Comparison of ENCODE assay signal across 1 cellular context in the genomic region with DNA sequence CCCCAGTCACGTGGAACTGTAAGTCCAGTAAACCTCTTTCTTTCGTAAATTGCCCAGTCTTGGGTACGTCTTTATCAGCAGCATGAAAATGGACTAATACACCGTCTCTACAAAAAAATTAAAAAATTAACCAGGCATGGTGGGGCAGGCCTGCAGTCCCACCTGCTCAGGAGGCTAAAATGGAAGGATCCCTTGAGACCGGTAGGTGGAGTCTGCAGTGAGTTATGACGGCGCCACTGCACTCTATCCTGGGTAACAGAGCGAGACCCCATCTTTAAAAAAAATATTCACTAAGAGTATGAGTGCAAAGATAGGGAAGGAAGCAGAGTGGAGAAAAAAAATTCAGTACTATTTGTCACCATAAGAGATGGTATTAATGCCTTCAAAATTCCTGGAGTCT.
TF ChIP-seq lines count a peak whose summit lies in the region.

No MANE protein-coding gene starts in this region.

TF ChIP-seq in WTC11, 78 proteins besides CTCF, POLR2A, EP300 and RAD21 (continued from another document):
- TF ChIP-seq FOXJ3 (CRISPR knock-in tag; IDR thresholded peaks at IDR 0.05; ENCODE audit: borderline replicate concordance): no peak
- TF ChIP-seq JAZF1 (CRISPR knock-in tag; IDR thresholded peaks at IDR 0.05): no peak
- no peak for TF ChIP-seq SMAD4 (CRISPR knock-in tag; IDR thresholded peaks at IDR 0.05)
- TF ChIP-seq FOXP1 (CRISPR knock-in tag; IDR thresholded peaks at IDR 0.05; ENCODE audit: borderline replicate concordance): no peak
- no peak for TF ChIP-seq NR3C1 (CRISPR knock-in tag; conservative IDR thresholded peaks at IDR 0.05; ENCODE audit: low read depth)
- TF ChIP-seq ZNF317 (CRISPR knock-in tag; IDR thresholded peaks at IDR 0.05; ENCODE audit: borderline replicate concordance, low read depth): no peak
- no peak for TF ChIP-seq IRF1 (CRISPR knock-in tag; IDR thresholded peaks at IDR 0.05)
- TF ChIP-seq RORB (CRISPR knock-in tag; IDR thresholded peaks at IDR 0.05): no peak
- no peak for TF ChIP-seq CBFB (CRISPR knock-in tag; IDR thresholded peaks at IDR 0.05; ENCODE audit: low read depth)
- TF ChIP-seq, protein P1, sequence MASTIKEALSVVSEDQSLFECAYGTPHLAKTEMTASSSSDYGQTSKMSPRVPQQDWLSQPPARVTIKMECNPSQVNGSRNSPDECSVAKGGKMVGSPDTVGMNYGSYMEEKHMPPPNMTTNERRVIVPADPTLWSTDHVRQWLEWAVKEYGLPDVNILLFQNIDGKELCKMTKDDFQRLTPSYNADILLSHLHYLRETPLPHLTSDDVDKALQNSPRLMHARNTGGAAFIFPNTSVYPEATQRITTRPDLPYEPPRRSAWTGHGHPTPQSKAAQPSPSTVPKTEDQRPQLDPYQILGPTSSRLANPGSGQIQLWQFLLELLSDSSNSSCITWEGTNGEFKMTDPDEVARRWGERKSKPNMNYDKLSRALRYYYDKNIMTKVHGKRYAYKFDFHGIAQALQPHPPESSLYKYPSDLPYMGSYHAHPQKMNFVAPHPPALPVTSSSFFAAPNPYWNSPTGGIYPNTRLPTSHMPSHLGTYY (CRISPR knock-in tag; IDR thresholded peaks at IDR 0.05): no peak
- TF ChIP-seq EMX1 (CRISPR knock-in tag; IDR thresholded peaks at IDR 0.05): no peak
- no peak for TF ChIP-seq ZNF232 (CRISPR knock-in tag; IDR thresholded peaks at IDR 0.05)
- TF ChIP-seq NR2C2 (CRISPR knock-in tag; IDR thresholded peaks at IDR 0.05): no peak
- no peak for TF ChIP-seq ESRRA (CRISPR knock-in tag; IDR thresholded peaks at IDR 0.05; ENCODE audit: borderline replicate concordance)
- TF ChIP-seq, protein P2, sequence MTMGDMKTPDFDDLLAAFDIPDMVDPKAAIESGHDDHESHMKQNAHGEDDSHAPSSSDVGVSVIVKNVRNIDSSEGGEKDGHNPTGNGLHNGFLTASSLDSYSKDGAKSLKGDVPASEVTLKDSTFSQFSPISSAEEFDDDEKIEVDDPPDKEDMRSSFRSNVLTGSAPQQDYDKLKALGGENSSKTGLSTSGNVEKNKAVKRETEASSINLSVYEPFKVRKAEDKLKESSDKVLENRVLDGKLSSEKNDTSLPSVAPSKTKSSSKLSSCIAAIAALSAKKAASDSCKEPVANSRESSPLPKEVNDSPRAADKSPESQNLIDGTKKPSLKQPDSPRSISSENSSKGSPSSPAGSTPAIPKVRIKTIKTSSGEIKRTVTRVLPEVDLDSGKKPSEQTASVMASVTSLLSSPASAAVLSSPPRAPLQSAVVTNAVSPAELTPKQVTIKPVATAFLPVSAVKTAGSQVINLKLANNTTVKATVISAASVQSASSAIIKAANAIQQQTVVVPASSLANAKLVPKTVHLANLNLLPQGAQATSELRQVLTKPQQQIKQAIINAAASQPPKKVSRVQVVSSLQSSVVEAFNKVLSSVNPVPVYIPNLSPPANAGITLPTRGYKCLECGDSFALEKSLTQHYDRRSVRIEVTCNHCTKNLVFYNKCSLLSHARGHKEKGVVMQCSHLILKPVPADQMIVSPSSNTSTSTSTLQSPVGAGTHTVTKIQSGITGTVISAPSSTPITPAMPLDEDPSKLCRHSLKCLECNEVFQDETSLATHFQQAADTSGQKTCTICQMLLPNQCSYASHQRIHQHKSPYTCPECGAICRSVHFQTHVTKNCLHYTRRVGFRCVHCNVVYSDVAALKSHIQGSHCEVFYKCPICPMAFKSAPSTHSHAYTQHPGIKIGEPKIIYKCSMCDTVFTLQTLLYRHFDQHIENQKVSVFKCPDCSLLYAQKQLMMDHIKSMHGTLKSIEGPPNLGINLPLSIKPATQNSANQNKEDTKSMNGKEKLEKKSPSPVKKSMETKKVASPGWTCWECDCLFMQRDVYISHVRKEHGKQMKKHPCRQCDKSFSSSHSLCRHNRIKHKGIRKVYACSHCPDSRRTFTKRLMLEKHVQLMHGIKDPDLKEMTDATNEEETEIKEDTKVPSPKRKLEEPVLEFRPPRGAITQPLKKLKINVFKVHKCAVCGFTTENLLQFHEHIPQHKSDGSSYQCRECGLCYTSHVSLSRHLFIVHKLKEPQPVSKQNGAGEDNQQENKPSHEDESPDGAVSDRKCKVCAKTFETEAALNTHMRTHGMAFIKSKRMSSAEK (CRISPR knock-in tag; IDR thresholded peaks at IDR 0.05; ENCODE audit: borderline replicate concordance): no peak
- TF ChIP-seq, protein P3, sequence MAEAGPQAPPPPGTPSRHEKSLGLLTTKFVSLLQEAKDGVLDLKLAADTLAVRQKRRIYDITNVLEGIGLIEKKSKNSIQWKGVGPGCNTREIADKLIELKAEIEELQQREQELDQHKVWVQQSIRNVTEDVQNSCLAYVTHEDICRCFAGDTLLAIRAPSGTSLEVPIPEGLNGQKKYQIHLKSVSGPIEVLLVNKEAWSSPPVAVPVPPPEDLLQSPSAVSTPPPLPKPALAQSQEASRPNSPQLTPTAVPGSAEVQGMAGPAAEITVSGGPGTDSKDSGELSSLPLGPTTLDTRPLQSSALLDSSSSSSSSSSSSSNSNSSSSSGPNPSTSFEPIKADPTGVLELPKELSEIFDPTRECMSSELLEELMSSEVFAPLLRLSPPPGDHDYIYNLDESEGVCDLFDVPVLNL (CRISPR knock-in tag; IDR thresholded peaks at IDR 0.05; ENCODE audit: borderline replicate concordance, low read depth): no peak
